Comparison of ENCODE assay signal across 17 cellular contexts in genomic region chr5:122421379-122422081, GRCh38.
A peak's percentile ranks its signal among the peaks of the same experiment; 100 is the strongest.
DNase-seq lines count a peak whose midpoint lies in the region; ATAC-seq, FAIRE-seq and TF ChIP-seq lines count a peak whose summit lies in the region.
"Had no signal": no experiment of that assay in that cellular context is flagged by ENCODE, and none has a peak within 500 bp of the region (broad histone marks: within the 10 kb centered on the region; RNA-seq: fewer than 3 reads in every experiment).

No MANE protein-coding gene starts in this region.

- 5% methylated on average over 2 of the region's 2 CpGs for WGBS in K562 (ENCODE audit: insufficient coverage, low coverage, missing lambda C conversion rate)

- TF ChIP-seq POLR2A in K562 (conservative IDR thresholded peaks at IDR 0.05): no peak

- H3K4me1 ChIP-seq in K562 (replicated peaks in 1 of 2; ENCODE audit: control insufficient read depth in 2 of 2, insufficient read depth in 2 of 2, low read length in 2 of 2): no peaks in the 10 kb centered on the region
- H3K4me1 ChIP-seq: colonic mucosa, gastrocnemius medialis had no signal

- CTCF ChIA-PET in K562 (lab: Yijun Ruan, JAX; ENCODE audit: low intra/inter-chr PET ratio): no interaction called here

- POLR2A ChIA-PET in K562 (lab: Yijun Ruan, JAX): no interaction called here

- no peak overlapping the region for H3K9ac ChIP-seq in K562 (ENCODE audit: insufficient read depth in 1 of 2, low read depth in 2 of 2, low read length in 2 of 2)

- H3K36me3 ChIP-seq in K562 (ENCODE audit: control insufficient read depth, insufficient read depth, low read length): no peaks in the 10 kb centered on the region
- H3K36me3 ChIP-seq: colonic mucosa, gastrocnemius medialis, transverse colon had no signal

- no peak overlapping the region for H3K4me3 ChIP-seq in K562
- H3K4me3 ChIP-seq: colonic mucosa, gastrocnemius medialis, lung, transverse colon had no signal

- H4K20me1 ChIP-seq in K562 (replicated peaks; ENCODE audit: control insufficient read depth, insufficient read depth, low read length): no peaks in the 10 kb centered on the region

- in situ Hi-C loops in K562 (cut with MboI): no loop called here

- H3K4me2 ChIP-seq in K562 (ENCODE audit: insufficient read depth, low read length): no peak overlapping the region

- DNase-seq in K562 (ENCODE audit: extremely low read depth in 1 of 4, low spot score in 3 of 4) (peak; percentile 13 to 54 (median 24)), AG08395 (ENCODE audit: low spot score) (no peak), NCI-H748 treated with DMSO at 0.1 percent for 48 hours (lab: John Stamatoyannopoulos, UW) (no peak), NCI-H1694 treated with DMSO at 0.1 percent for 48 hours (lab: John Stamatoyannopoulos, UW) (no peak)
- no peak for DNase-seq in activated CD4-positive, alpha-beta T cell treated with anti-CD3 and anti-CD28 coated beads for 48 hours
- DNase-seq: activated CD4-positive, CD25-positive, alpha-beta regulatory T cell treated with anti-CD3 and anti-CD28 coated beads, Interleukin-2, amount 50 U/mL, for 72 hours; activated naive CD4-positive, alpha-beta T cell; CD4-positive, CD25-positive, alpha-beta regulatory T cell; colonic mucosa; gastrocnemius medialis; NCI-H2081 treated with DMSO at 0.1 percent for 48 hours; Right ventricle myocardium superior; transverse colon had no signal

- no peak overlapping the region for H3K27ac ChIP-seq in K562 (ENCODE audit: extremely low read depth, low read depth, low read length)
- H3K27ac ChIP-seq: colonic mucosa, gastrocnemius medialis, transverse colon had no signal

- intact Hi-C loops in K562 (cut with micrococcal nuclease): no loop called here

- no TSS peak for BruUV-seq in K562 (replicated peaks; lab: Mats Ljungman, UMichigan)

- TF ChIP-seq RAD21 in K562 (CRISPR knock-in tag; conservative IDR thresholded peaks at IDR 0.05 in 1 of 2, IDR thresholded peaks at IDR 0.05 in 1 of 2): no peak

- peaks cover 0 to 7% of the 10 kb centered on the region in 2 experiments; a peak in 1 of 5 replicates for H3K27me3 ChIP-seq in K562 (ENCODE audit: control insufficient read depth in 2 of 2, insufficient read depth in 2 of 2, low read length in 2 of 2)
- H3K27me3 ChIP-seq: colonic mucosa, gastrocnemius medialis, transverse colon had no signal

- no peak for TF ChIP-seq CTCF in K562 (IDR thresholded peaks at IDR 0.05 in 2 of 3, conservative IDR thresholded peaks at IDR 0.05 in 1 of 3; ENCODE audit: insufficient read depth in 2 of 3, low read depth in 1 of 3, low read length in 3 of 3)

- TF ChIP-seq EP300 in K562 (IDR thresholded peaks at IDR 0.05; ENCODE audit: low read length): peak; percentile 55

- no peaks in the 10 kb centered on the region for H3K9me3 ChIP-seq in K562 (replicated peaks; ENCODE audit: control insufficient read depth, insufficient read depth, low read depth, low read length)
- H3K9me3 ChIP-seq: colonic mucosa, gastrocnemius medialis, transverse colon had no signal

- H3K9me1 ChIP-seq in K562 (ENCODE audit: control insufficient read depth, insufficient read depth, low read length): no peaks in the 10 kb centered on the region

- ATAC-seq in GM18861 (IDR thresholded peaks at IDR 0.05; ENCODE audit: unreplicated experiment): peak; percentile 67
- ATAC-seq in GM21447 (IDR thresholded peaks at IDR 0.05; ENCODE audit: unreplicated experiment): peak; percentile 85
- ATAC-seq in HG03060 (IDR thresholded peaks at IDR 0.05; ENCODE audit: low read depth, unreplicated experiment): peak; percentile 87
- peak; percentile 82 for ATAC-seq in K562
- ATAC-seq: gastrocnemius medialis had no signal

- no peak for FAIRE-seq in K562 (lab: Jason Lieb, UNC)

- H2AFZ ChIP-seq in K562 (ENCODE audit: low read depth, low read length): no peak overlapping the region

- H3K79me2 ChIP-seq in K562 (ENCODE audit: control insufficient read depth, insufficient read depth, low read length): no peaks in the 10 kb centered on the region

TF ChIP-seq in K562, 482 proteins besides CTCF, POLR2A, EP300 and RAD21 (continues in another document):
- TF ChIP-seq ZNF23 (CRISPR knock-in tag; IDR thresholded peaks at IDR 0.05): no peak
- TF ChIP-seq SRF (CRISPR knock-in tag; IDR thresholded peaks at IDR 0.05): peak in 1 of 2 experiments; percentile 58; a peak in 1 of 4 replicates
- TF ChIP-seq ZNF384 (IDR thresholded peaks at IDR 0.05; ENCODE audit: low read depth, low read length): peak; percentile 65
- no peak for TF ChIP-seq FOXJ2 (tag; IDR thresholded peaks at IDR 0.05)
- TF ChIP-seq THAP7 (CRISPR knock-in tag; IDR thresholded peaks at IDR 0.05): no peak
- no peak for TF ChIP-seq FOXA1 (IDR thresholded peaks at IDR 0.05; ENCODE audit: borderline replicate concordance)
- TF ChIP-seq ELF1 (tag; IDR thresholded peaks at IDR 0.05): no peak
- TF ChIP-seq MEIS2 (IDR thresholded peaks at IDR 0.05; ENCODE audit: partially characterized antibody): peak; percentile 47
- 0 out of 4 replicates have a peak, but pooled peaks of 1 of the 2 experiments have one; percentile 23 for TF ChIP-seq TBL1XR1 (IDR thresholded peaks at IDR 0.05; ENCODE audit: low read length in 2 of 2)
- TF ChIP-seq TRIM24 (IDR thresholded peaks at IDR 0.05): peak; percentile 40 to 60; a peak in 2 of 4 replicates
- peak; percentile 54; the same call in 1 of the 2 replicates for TF ChIP-seq SOX6 (IDR thresholded peaks at IDR 0.05)
- 0 out of 2 replicates have a peak, but pooled peaks have one; percentile 27 for TF ChIP-seq MECOM (CRISPR knock-in tag; IDR thresholded peaks at IDR 0.05)
- TF ChIP-seq KLF16 (IDR thresholded peaks at IDR 0.05): peak; percentile 52
- peak; percentile 93 for TF ChIP-seq TEAD4 (IDR thresholded peaks at IDR 0.05; ENCODE audit: low read length)
- TF ChIP-seq TEAD4 (CRISPR knock-in tag; IDR thresholded peaks at IDR 0.05; ENCODE audit: borderline replicate concordance): no peak
- 0 out of 2 replicates have a peak, but pooled peaks have one; percentile 28 for TF ChIP-seq DPF2 (IDR thresholded peaks at IDR 0.05)
- TF ChIP-seq RBFOX2 (IDR thresholded peaks at IDR 0.05; ENCODE audit: low read depth, low read length): no peak
- TF ChIP-seq ELF4 (CRISPR knock-in tag; IDR thresholded peaks at IDR 0.05): no peak
- TF ChIP-seq PKNOX1 (IDR thresholded peaks at IDR 0.05): peak; percentile 40; the same call in 1 of the 2 replicates
- TF ChIP-seq MAFK (IDR thresholded peaks at IDR 0.05; ENCODE audit: low read length): no peak
- TF ChIP-seq ESRRA (IDR thresholded peaks at IDR 0.05; ENCODE audit: borderline replicate concordance, low read depth): peak; percentile 59; the same call in 1 of the 2 replicates
- no peak for TF ChIP-seq ZNF449 (CRISPR knock-in tag; IDR thresholded peaks at IDR 0.05)
- peak; percentile 72 for TF ChIP-seq ZEB2 (IDR thresholded peaks at IDR 0.05)
- peak; percentile 36; the same call in 1 of the 2 replicates for TF ChIP-seq SMARCE1 (IDR thresholded peaks at IDR 0.05)
- peak; percentile 68 for TF ChIP-seq NCOR1 (IDR thresholded peaks at IDR 0.05)
- TF ChIP-seq DLX4 (CRISPR knock-in tag; IDR thresholded peaks at IDR 0.05): no peak
- TF ChIP-seq MAFG (tag; conservative IDR thresholded peaks at IDR 0.05): no peak
- peak; percentile 35 to 37; a peak in 3 of 4 replicates for TF ChIP-seq KDM1A (IDR thresholded peaks at IDR 0.05)
- TF ChIP-seq POLR2AphosphoS5 (IDR thresholded peaks at IDR 0.05; ENCODE audit: control insufficient read depth, insufficient read depth, low read depth, low read length): peak; percentile 56; the same call in 1 of the 2 replicates
- peak; percentile 74 for TF ChIP-seq TCF3 (CRISPR knock-in tag; IDR thresholded peaks at IDR 0.05)
- peak; percentile 64; the same call in 1 of the 2 replicates for TF ChIP-seq CTBP1 (IDR thresholded peaks at IDR 0.05; ENCODE audit: borderline replicate concordance)

Comparison
In these comparisons a context has a peak if more than half of its experiments do, and no peak if none do; other contexts are left out.
1. DNase-seq: peak in K562 (4 of 4); none in AG08395 (single experiment), NCI-H748 treated with DMSO at 0.1 percent for 48 hours (single experiment), NCI-H1694 treated with DMSO at 0.1 percent for 48 hours (single experiment) and activated CD4-positive, alpha-beta T cell treated with anti-CD3 and anti-CD28 coated beads for 48 hours (single experiment).
2. Peak in every context shown above with its lines, with median percentiles within 50 percentile points of each other: ATAC-seq.